16 cellular contexts compared by ENCODE assay signal in genomic region chr7:5637415-5637814, GRCh38. TPM values are rescaled to one million over a fixed set of nuclear protein-coding genes. Genes with fewer than 3 reads are reported as not detected.
A peak's percentile ranks its signal among the peaks of the same experiment; 100 is the strongest.
DNase-seq lines count a peak whose midpoint lies in the region; ATAC-seq and TF ChIP-seq lines count a peak whose summit lies in the region.
"Had no signal": no experiment of that assay in that cellular context is flagged by ENCODE, and none has a peak within 500 bp of the region (broad histone marks: within the 10 kb centered on the region; RNA-seq: fewer than 3 reads in every experiment).

No MANE protein-coding gene starts in this region.

- no peaks in the 10 kb centered on the region for H3K9me3 ChIP-seq in breast epithelium
- H3K9me3 ChIP-seq in tibial nerve: no peaks in the 10 kb centered on the region
- H3K9me3 ChIP-seq: psoas muscle had no signal

- H3K4me1 Mint-ChIP-seq in MCF 10A (ENCODE audit: insufficient read depth, unreplicated experiment): peaks cover 22% of the 10 kb centered on the region
- H3K4me1 Mint-ChIP-seq in nephron progenitor cell: peaks cover 64% of the 10 kb centered on the region

- H3K4me3 ChIP-seq in breast epithelium (no peak overlapping the region), dorsolateral prefrontal cortex (peak overlapping the region in 15 of 59 donors; percentile 6 to 46 (median 36)), tibial nerve (no peak overlapping the region)
- H3K4me3 ChIP-seq: psoas muscle had no signal

- H3K27me3 Mint-ChIP-seq in MCF 10A (ENCODE audit: insufficient read depth, unreplicated experiment): no peaks in the 10 kb centered on the region
- H3K27me3 Mint-ChIP-seq in nephron progenitor cell (ENCODE audit: low read depth, poor library complexity): peaks cover 3% of the 10 kb centered on the region
- H3K27me3 Mint-ChIP-seq: stimulated activated naive CD8-positive, alpha-beta T cell treated with anti-CD3 and anti-CD28 coated beads, Interleukin-15, Interleukin-2, amounts not matched to agents 100 ng/mL and 50 ng/mL, for 24 hours had no signal

- no peak overlapping the region for H3K4me3 Mint-ChIP-seq in MCF 10A (ENCODE audit: unreplicated experiment)
- H3K4me3 Mint-ChIP-seq in nephron progenitor cell: no peak overlapping the region
- H3K4me3 Mint-ChIP-seq: activated T-helper 1 cell treated with anti-CD3 and anti-CD28 coated beads, Interleukin-12 subunit alpha, Interleukin-12 subunit beta, Interleukin-2, Interleukin-4 antibody, amounts not matched to agents 30 ng/mL and 10 ng/mL and 1 ng/mL, durations not matched to agents 14 hours and 24 hours and 36 hours; stimulated activated naive CD8-positive, alpha-beta T cell treated with anti-CD3 and anti-CD28 coated beads, Interleukin-15, Interleukin-2, amounts not matched to agents 100 ng/mL and 50 ng/mL, for 24 hours; T-helper 1 cell treated with Interleukin-12 subunit alpha and Interleukin-12 subunit beta and Interleukin-4 antibody, amounts not matched to agents 30 μg/mL and 1 μg/mL, for 36 hours had no signal

- intact Hi-C loops in breast epithelium (cut with DNase I; ENCODE audit: low total_unique reads): no loop called here
- intact Hi-C loops in MCF 10A (cut with micrococcal nuclease): no loop called here
- intact Hi-C loops in dorsolateral prefrontal cortex (cut with DNase I): loop anchor here in 1 of 2 donors (2.0 to 5.0 kb wide), 2 partner anchors 25 to 65 kb away; no protein-coding TSS in a partner anchor

- DNase-seq in breast epithelium (ENCODE audit: low spot score in 2 of 2) (no peak), MCF 10A (ENCODE audit: unreplicated experiment) (no peak), dorsolateral prefrontal cortex (no peak), nephron progenitor cell (no peak), tibial nerve (ENCODE audit: low spot score in 2 of 2) (no peak), left lobe of liver (ENCODE audit: low spot score) (no peak), HCEC 1CT (no peak)
- no peak for DNase-seq in stimulated activated naive CD4-positive, alpha-beta T cell (lab: John Stamatoyannopoulos, UW)
- DNase-seq: 8988T; activated CD4-positive, alpha-beta T cell treated with anti-CD3 and anti-CD28 coated beads, Interleukin-2, amount 50 U/mL, for 1 hour; NCI-H1092 treated with DMSO at 0.1 percent for 48 hours; NCI-H345 had no signal

- WGBS in tibial nerve, 2 donors: 86 to 87% methylated on average over 8 of the region's 8 CpGs

- peak overlapping the region; percentile 72 to 78 for H3K27ac ChIP-seq in breast epithelium
- H3K27ac ChIP-seq in dorsolateral prefrontal cortex: peak overlapping the region in 58 of 59 donors; percentile 71 to 98 (median 91)
- H3K27ac ChIP-seq in tibial nerve: peak overlapping the region in 3 of 4 donors; percentile 51 to 88 (median 80)
- H3K27ac ChIP-seq: psoas muscle had no signal

- TF ChIP-seq CTCF in breast epithelium (IDR thresholded peaks at IDR 0.05) (no peak), MCF 10A (IDR thresholded peaks at IDR 0.05; ENCODE audit: unreplicated experiment) (no peak), dorsolateral prefrontal cortex (IDR thresholded peaks at IDR 0.05 in 54 of 56, conservative IDR thresholded peaks at IDR 0.05 in 2 of 56; ENCODE audit: low read depth in 1 of 56, partially characterized antibody in 56 of 56) (no peak), nephron progenitor cell (IDR thresholded peaks at IDR 0.05) (no peak), tibial nerve (IDR thresholded peaks at IDR 0.05) (no peak)

- peaks cover 19 to 28% of the 10 kb centered on the region in 2 donors for H3K4me1 ChIP-seq in breast epithelium
- H3K4me1 ChIP-seq in tibial nerve: peaks cover 5 to 57% (median 40%) of the 10 kb centered on the region in 4 donors

- H3K27ac Mint-ChIP-seq in MCF 10A (ENCODE audit: low read depth, unreplicated experiment) (no peak overlapping the region), nephron progenitor cell (peak overlapping the region; percentile 64)
- H3K27ac Mint-ChIP-seq: activated T-helper 1 cell treated with anti-CD3 and anti-CD28 coated beads, Interleukin-12 subunit alpha, Interleukin-12 subunit beta, Interleukin-2, Interleukin-4 antibody, amounts not matched to agents 30 ng/mL and 10 ng/mL and 1 ng/mL, durations not matched to agents 14 hours and 24 hours and 36 hours; stimulated activated naive CD8-positive, alpha-beta T cell treated with anti-CD3 and anti-CD28 coated beads, Interleukin-15, Interleukin-2, amounts not matched to agents 100 ng/mL and 50 ng/mL, for 24 hours; T-helper 1 cell treated with Interleukin-12 subunit alpha and Interleukin-12 subunit beta and Interleukin-4 antibody, amounts not matched to agents 30 μg/mL and 1 μg/mL, for 36 hours had no signal

- POLR2A ChIA-PET in MCF 10A (lab: Yijun Ruan, JAX): interaction anchor here (1.1 to 1.5 kb wide), 2 partner anchors 10 to 108 kb away, joined by 3 to 7 read pairs; no protein-coding TSS in a partner anchor

- BruUV-seq in MCF 10A (replicated peaks; lab: Mats Ljungman, UMichigan): no TSS peak

- peaks cover 51% of the 10 kb centered on the region for H3K36me3 Mint-ChIP-seq in MCF 10A (ENCODE audit: insufficient read depth, unreplicated experiment)
- H3K36me3 Mint-ChIP-seq in nephron progenitor cell (ENCODE audit: low read depth): peaks cover 26% of the 10 kb centered on the region

- CTCF ChIA-PET in MCF 10A (lab: Yijun Ruan, JAX): interaction anchor here (1.1 to 1.3 kb wide), 2 partner anchors 28 to 43 kb away, joined by 6 read pairs; no protein-coding TSS in a partner anchor

- H3K27me3 ChIP-seq in breast epithelium (no peaks in the 10 kb centered on the region), dorsolateral prefrontal cortex (no peaks in the 10 kb centered on the region), tibial nerve (no peaks in the 10 kb centered on the region)

- H3K9me3 Mint-ChIP-seq in MCF 10A (ENCODE audit: unreplicated experiment) (no peaks in the 10 kb centered on the region), nephron progenitor cell (no peaks in the 10 kb centered on the region)
- H3K9me3 Mint-ChIP-seq: activated T-helper 1 cell treated with anti-CD3 and anti-CD28 coated beads, Interleukin-12 subunit alpha, Interleukin-12 subunit beta, Interleukin-2, Interleukin-4 antibody, amounts not matched to agents 30 ng/mL and 10 ng/mL and 1 ng/mL, durations not matched to agents 14 hours and 24 hours and 36 hours; stimulated activated naive CD8-positive, alpha-beta T cell treated with anti-CD3 and anti-CD28 coated beads, Interleukin-15, Interleukin-2, amounts not matched to agents 100 ng/mL and 50 ng/mL, for 24 hours; T-helper 1 cell treated with Interleukin-12 subunit alpha and Interleukin-12 subunit beta and Interleukin-4 antibody, amounts not matched to agents 30 μg/mL and 1 μg/mL, for 36 hours had no signal

- no peak for TF ChIP-seq POLR2A in breast epithelium (IDR thresholded peaks at IDR 0.05)
- no peak for TF ChIP-seq POLR2A in tibial nerve (IDR thresholded peaks at IDR 0.05)

- no peak for TF ChIP-seq EP300 in tibial nerve (IDR thresholded peaks at IDR 0.05)

- no peak for ATAC-seq in left lobe of liver

- no peaks in the 10 kb centered on the region for H3K36me3 ChIP-seq in breast epithelium
- H3K36me3 ChIP-seq in tibial nerve: peaks cover 0 to 30% (median 7%) of the 10 kb centered on the region in 3 donors

RNA-seq across cellular contexts. Expression of gene FSCN1, which starts 44.8 kb away (rescaled TPM):
- total RNA-seq in breast epithelium (10 to 100 TPM; 17.9 to 24.9 (median 22.9) TPM), MCF 10A (2022) (148 and 169 TPM in 2 replicates), dorsolateral prefrontal cortex (100 to 1,000 TPM in 118 of 120 experiments, 10 to 100 TPM in 2; 87.7 to 275 (median 145) TPM), tibial nerve (100 to 1,000 TPM in 3 of 4 donors, 10 to 100 TPM in 1; 88.8 to 197 (median 145) TPM), left lobe of liver (13.9 TPM)
